In genomic region chrX:21438792-21439191, GRCh38 we compare ENCODE assay signal across 9 cellular contexts.
DNase-seq lines count a peak whose midpoint lies in the region; ATAC-seq and TF ChIP-seq lines count a peak whose summit lies in the region.
"Had no signal": no experiment of that assay in that cellular context is flagged by ENCODE, and none has a peak within 500 bp of the region (broad histone marks: within the 10 kb centered on the region; RNA-seq: fewer than 3 reads in every experiment).

No MANE protein-coding gene starts in this region.

- no peak for TF ChIP-seq POLR2A in heart left ventricle (IDR thresholded peaks at IDR 0.05)

- no peaks in the 10 kb centered on the region for H3K36me3 ChIP-seq in heart left ventricle
- H3K36me3 ChIP-seq: HAP-1 had no signal

- no peaks in the 10 kb centered on the region for H3K4me1 ChIP-seq in heart left ventricle
- H3K4me1 ChIP-seq: HAP-1 had no signal

- DNase-seq in Kasumi-1 (lab: John Stamatoyannopoulos, UW) (peak; percentile 71 to 84), globus pallidus (ENCODE audit: low spot score) (peak; percentile 13), AG08395 (ENCODE audit: low spot score) (no peak), heart left ventricle (no peak), NCI-H510A treated with DMSO at 0.1 percent for 48 hours (lab: John Stamatoyannopoulos, UW) (no peak), caudate nucleus (lab: John Stamatoyannopoulos, UW) (no peak)

- 33 to 50% (median 44%) methylated on average over 1 of the region's 1 CpG for WGBS in heart left ventricle, 4 donors

- H3K27me3 ChIP-seq in heart left ventricle: no peaks in the 10 kb centered on the region

- H3K27ac ChIP-seq in heart left ventricle: peak overlapping the region in 1 of 12 donors; percentile 9
- H3K27ac ChIP-seq in caudate nucleus (ENCODE audit: low read depth, low read length): no peak overlapping the region

- ATAC-seq in GM18517 (IDR thresholded peaks at IDR 0.05; ENCODE audit: unreplicated experiment) (peak; percentile 99), GM21825 (IDR thresholded peaks at IDR 0.05; ENCODE audit: unreplicated experiment) (peak; percentile 98), heart left ventricle (no peak)

- H3K9me3 ChIP-seq in heart left ventricle: no peaks in the 10 kb centered on the region
- H3K9me3 ChIP-seq: HAP-1 had no signal

- TF ChIP-seq CTCF in heart left ventricle (IDR thresholded peaks at IDR 0.05): no peak

- intact Hi-C loops in heart left ventricle (cut with DNase I): no loop called here

- H3K4me3 ChIP-seq in heart left ventricle: no peak overlapping the region
- H3K4me3 ChIP-seq: HAP-1 had no signal

Comparison
In these comparisons a context has a peak if more than half of its experiments do, and no peak if none do; other contexts are left out.
1. ATAC-seq: peak in GM18517 (single experiment) and GM21825 (single experiment); none in heart left ventricle (0 of 4).
2. DNase-seq: peak in Kasumi-1 (2 of 2) and globus pallidus (single experiment); none in AG08395 (single experiment), heart left ventricle (0 of 5), NCI-H510A treated with DMSO at 0.1 percent for 48 hours (single experiment) and caudate nucleus (0 of 61).